In the genomic region with DNA sequence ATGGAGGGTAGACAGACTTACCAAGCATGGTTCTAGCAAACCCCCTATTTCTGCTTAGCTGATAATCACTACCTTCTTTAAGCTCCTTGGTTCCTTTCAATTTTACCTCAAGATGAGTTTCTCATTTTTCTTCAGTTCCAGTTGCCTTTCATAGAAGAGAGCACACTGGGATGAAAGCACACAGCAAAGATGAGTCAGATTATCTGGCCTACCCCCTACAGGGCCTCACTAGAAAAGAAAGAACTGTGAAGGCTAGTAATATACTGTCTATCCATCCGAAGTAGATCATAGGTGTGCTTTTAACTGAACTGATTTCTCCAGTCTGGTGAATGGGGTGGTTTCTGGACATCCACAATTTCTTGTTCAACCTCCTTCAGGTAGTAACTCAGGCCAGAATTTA, we compare ENCODE assay signal across 32 cellular contexts.
DNase-seq lines count a peak whose midpoint lies in the region; TF ChIP-seq lines count a peak whose summit lies in the region.
"Had no signal": no experiment of that assay in that cellular context is flagged by ENCODE, and none has a peak within 500 bp of the region (broad histone marks: within the 10 kb centered on the region; RNA-seq: fewer than 3 reads in every experiment).

No MANE protein-coding gene starts in this region.

- no peaks in the 10 kb centered on the region for H3K4me1 ChIP-seq in hepatocyte (ENCODE audit: insufficient read depth)
- H3K4me1 ChIP-seq: Caco-2, colonic mucosa, stomach, thyroid gland had no signal

- H4K20me1 ChIP-seq in hepatocyte (ENCODE audit: insufficient read depth, poor library complexity, severe bottlenecking) = no peaks in the 10 kb centered on the region

- no peaks in the 10 kb centered on the region for H3K27me3 ChIP-seq in BJ (ENCODE audit: control insufficient read depth, insufficient read depth, low read length)
- no peaks in the 10 kb centered on the region for H3K27me3 ChIP-seq in hepatocyte
- H3K27me3 ChIP-seq: colonic mucosa, stomach, thyroid gland had no signal

- no peaks in the 10 kb centered on the region for H3K36me3 ChIP-seq in BJ (ENCODE audit: control insufficient read depth, insufficient read depth, low read length)
- no peaks in the 10 kb centered on the region for H3K36me3 ChIP-seq in hepatocyte (replicated peaks; ENCODE audit: insufficient read depth, low read depth)
- H3K36me3 ChIP-seq: colonic mucosa, stomach, thyroid gland, WERI-Rb-1 had no signal

- POLR2A ChIA-PET in BJ (lab: Charles Lee) = no interaction called here

- H3K9me3 ChIP-seq in hepatocyte (ENCODE audit: low read depth) = no peaks in the 10 kb centered on the region
- H3K9me3 ChIP-seq: Caco-2, colonic mucosa, mucosa of descending colon, thyroid gland had no signal

- CTCF ChIA-PET in BJ (lab: Yijun Ruan, JAX) = interaction anchor here (0.7 to 1.7 kb wide), 4 partner anchors 62 to 359 kb away, joined by 3 to 5 read pairs (median 4); no protein-coding TSS in a partner anchor

- peak; percentile 12; the same call in 1 of the 2 replicates for TF ChIP-seq CTCF in BJ (IDR thresholded peaks at IDR 0.05; ENCODE audit: insufficient read depth, low read depth, low read length)
- peak; percentile 26 for TF ChIP-seq CTCF in choroid plexus epithelial cell (conservative IDR thresholded peaks at IDR 0.05; ENCODE audit: low read depth, low read length)
- TF ChIP-seq CTCF in hepatocyte (IDR thresholded peaks at IDR 0.05; ENCODE audit: poor library complexity) = no peak

- H3K4me2 ChIP-seq in hepatocyte = no peak overlapping the region
- H3K4me2 ChIP-seq: GM23338 had no signal

- no peaks in the 10 kb centered on the region for H3K79me2 ChIP-seq in hepatocyte

- H2AFZ ChIP-seq in hepatocyte = no peak overlapping the region
- H2AFZ ChIP-seq: GM23338 had no signal

- no peak overlapping the region for H3K27ac ChIP-seq in hepatocyte
- H3K27ac ChIP-seq: C4-2B, colonic mucosa, stomach, thyroid gland, WERI-Rb-1 had no signal

- DNase-seq in BJ (ENCODE audit: low read depth) (no peak), LHCN-M2 (ENCODE audit: low read depth) (peak; percentile 37), choroid plexus epithelial cell (ENCODE audit: low read depth) (peak; percentile 72), renal cortical epithelial cell (ENCODE audit: low read depth) (peak; percentile 6), hepatocyte (ENCODE audit: low spot score) (no peak), NCI-H82 (lab: John Stamatoyannopoulos, UW) (no peak), mesenteric fat pad (ENCODE audit: low spot score) (no peak)
- DNase-seq: ACHN; activated CD4-positive, alpha-beta T cell treated with anti-CD3 and anti-CD28 coated beads, Interleukin-2, amount 10 ng/mL, durations not matched to agents 24 days and 14 days; activated gamma-delta T cell treated with Interleukin-2 at 50 U/mL for 16 hours; activated naive CD8-positive, alpha-beta T cell treated with anti-CD3 and anti-CD28 coated beads, Interleukin-2, amount 50 U/mL, for 24 hours; activated T-cell treated with anti-CD3 and anti-CD28 coated beads, Interleukin-2, amount 50 U/mL, for 4 hours; Caco-2; colonic mucosa; DND-41; effector memory CD4-positive, alpha-beta T cell; hippocampal formation; immature natural killer cell; mucosa of descending colon; NCI-H1092; NCI-H187; NCI-H2171 treated with DMSO at 0.1 percent for 48 hours; NCI-H524; SHP77 treated with DMSO at 0.1 percent for 48 hours; small intestine; stimulated activated CD4-positive, alpha-beta T cell treated with anti-CD3 and anti-CD28 coated beads, Interleukin-1b, Interleukin-23, amount 100 ng/mL, for 48 hours; stimulated activated CD8-positive, alpha-beta memory T cell treated with anti-CD3 and anti-CD28 coated beads, Interleukin-4, amount 100 ng/mL, for 48 hours; stomach; thyroid gland; WERI-Rb-1 had no signal

- WGBS in hepatocyte (ENCODE audit: low lambda C conversion rate, missing lambda C conversion rate) = 73% methylated on average over 1 of the region's 1 CpG

- no peaks in the 10 kb centered on the region for H3K9me2 ChIP-seq in hepatocyte (replicated peaks; ENCODE audit: insufficient read depth)

- H3K4me3 ChIP-seq in BJ (ENCODE audit: low read depth, low read length) (no peak overlapping the region), choroid plexus epithelial cell (ENCODE audit: low read depth, low read length) (no peak overlapping the region), hepatocyte (no peak overlapping the region)
- H3K4me3 ChIP-seq: colonic mucosa, GM23338, mucosa of descending colon, stomach, thyroid gland had no signal

Comparison
In these comparisons a context has a peak if more than half of its experiments do, and no peak if none do; other contexts are left out.
1. DNase-seq: peak in LHCN-M2 (single experiment), choroid plexus epithelial cell (single experiment) and renal cortical epithelial cell (single experiment); none in BJ (single experiment), hepatocyte (single experiment), NCI-H82 (single experiment) and mesenteric fat pad (single experiment).